Comparison of ENCODE assay signal across 8 cellular contexts in genomic region chr14:68247867-68248266, GRCh38.
DNase-seq lines count a peak whose midpoint lies in the region; ATAC-seq, FAIRE-seq and TF ChIP-seq lines count a peak whose summit lies in the region.

No MANE protein-coding gene starts in this region.

- 19 to 38% (median 25%) methylated on average over 4 of the region's 4 CpGs for WGBS in small intestine, 3 donors

- no peak for ATAC-seq in GM21825 (IDR thresholded peaks at IDR 0.05; ENCODE audit: unreplicated experiment)
- no peak for ATAC-seq in GM21423 (IDR thresholded peaks at IDR 0.05; ENCODE audit: unreplicated experiment)
- no peak for ATAC-seq in GM18867 (IDR thresholded peaks at IDR 0.05; ENCODE audit: unreplicated experiment)
- ATAC-seq in HG03139 (IDR thresholded peaks at IDR 0.05; ENCODE audit: unreplicated experiment): no peak

- no peaks in the 10 kb centered on the region for H3K27me3 ChIP-seq in small intestine (ENCODE audit: control insufficient read depth in 2 of 2, insufficient read depth in 2 of 2, low read length in 2 of 2)

- H3K27ac ChIP-seq in HEK293 (ENCODE audit: extremely low read depth, low read depth, low read length) (peak overlapping the region; percentile 32; the same call in 1 of the 2 replicates), VCaP (peak overlapping the region; percentile 50; the same call in 1 of the 2 replicates), small intestine (ENCODE audit: low read depth in 1 of 2, low read length in 1 of 2) (peak overlapping the region; percentile 49 to 78)

- no peak for TF ChIP-seq CTCF in HEK293 (tag by site-specific recombination; IDR thresholded peaks at IDR 0.05)
- TF ChIP-seq CTCF in VCaP (conservative IDR thresholded peaks at IDR 0.05): no peak

- H3K36me3 ChIP-seq in HEK293 (ENCODE audit: control insufficient read depth in 2 of 2, insufficient read depth in 1 of 2, low read length in 2 of 2) (no peaks in the 10 kb centered on the region), small intestine (ENCODE audit: control insufficient read depth in 2 of 2, insufficient read depth in 2 of 2, low read length in 2 of 2) (no peaks in the 10 kb centered on the region)

- no peak overlapping the region for H3K4me3 ChIP-seq in HEK293 (ENCODE audit: low read depth, low read length)
- no peak overlapping the region for H3K4me3 ChIP-seq in small intestine (ENCODE audit: low read depth in 1 of 2, low read length in 2 of 2)

- POLR2A ChIA-PET in HEK293 (lab: Yijun Ruan, JAX): interaction anchor here (0.8 kb wide), 1 partner anchor 548 kb away, joined by 3 read pairs; no protein-coding TSS in a partner anchor

- DNase-seq in iris pigment epithelial cell (ENCODE audit: low read depth) (peak; percentile 70), small intestine (peak; percentile 55)

- H3K4me1 ChIP-seq in HEK293 (ENCODE audit: control insufficient read depth, insufficient read depth, low read length) (peaks cover 43% of the 10 kb centered on the region), small intestine (ENCODE audit: control insufficient read depth in 2 of 2, insufficient read depth in 1 of 2, low read depth in 1 of 2, low read length in 1 of 2) (peaks cover 7 to 39% of the 10 kb centered on the region in 2 donors)

- H3K9me3 ChIP-seq in HEK293 (ENCODE audit: control insufficient read depth, insufficient read depth, low read depth, low read length) (no peaks in the 10 kb centered on the region), small intestine (ENCODE audit: control insufficient read depth, low read depth) (no peaks in the 10 kb centered on the region)

- no peak for FAIRE-seq in small intestine (lab: Jason Lieb, UNC)

- CTCF ChIA-PET in HEK293 (lab: Yijun Ruan, JAX): interaction anchor here (0.9 to 7.1 kb wide), 4 partner anchors 9 to 569 kb away, joined by 3 to 57 read pairs (median 6); no protein-coding TSS in a partner anchor

TF ChIP-seq in HEK293, 187 proteins besides CTCF, POLR2A, EP300 and RAD21 (continues in another document):
- TF ChIP-seq ZNF302 (tag by site-specific recombination; IDR thresholded peaks at IDR 0.05; ENCODE audit: low read depth): no peak
- no peak for TF ChIP-seq ZNF121 (tag by site-specific recombination; IDR thresholded peaks at IDR 0.05)
- TF ChIP-seq ZNF354C (tag by site-specific recombination; IDR thresholded peaks at IDR 0.05; ENCODE audit: borderline replicate concordance, low read depth): no peak
- no peak for TF ChIP-seq REST (tag by site-specific recombination; IDR thresholded peaks at IDR 0.05)
- TF ChIP-seq KLF8 (tag by site-specific recombination; IDR thresholded peaks at IDR 0.05): no peak
- no peak for TF ChIP-seq ZBTB26 (tag by site-specific recombination; optimal IDR thresholded peaks at IDR 0.05)
- TF ChIP-seq ZSCAN5A (tag by site-specific recombination; IDR thresholded peaks at IDR 0.05): no peak
- no peak for TF ChIP-seq ZNF248 (tag by site-specific recombination; IDR thresholded peaks at IDR 0.05)
- TF ChIP-seq ZBTB44 (tag by site-specific recombination; IDR thresholded peaks at IDR 0.05): no peak
- TF ChIP-seq YY1 (tag by site-specific recombination; IDR thresholded peaks at IDR 0.05): no peak
- TF ChIP-seq ZNF677 (tag by site-specific recombination; IDR thresholded peaks at IDR 0.05): no peak
- TF ChIP-seq ZNF404 (tag by site-specific recombination; IDR thresholded peaks at IDR 0.05): no peak
- TF ChIP-seq ZNF558 (tag by site-specific recombination; IDR thresholded peaks at IDR 0.05): no peak
- no peak for TF ChIP-seq ZBTB7A (tag by site-specific recombination; IDR thresholded peaks at IDR 0.05; ENCODE audit: low read depth)
- TF ChIP-seq ZBTB10 (tag by site-specific recombination; IDR thresholded peaks at IDR 0.05): no peak
- no peak for TF ChIP-seq ZNF639 (tag by site-specific recombination; IDR thresholded peaks at IDR 0.05)
